In the genomic region with DNA sequence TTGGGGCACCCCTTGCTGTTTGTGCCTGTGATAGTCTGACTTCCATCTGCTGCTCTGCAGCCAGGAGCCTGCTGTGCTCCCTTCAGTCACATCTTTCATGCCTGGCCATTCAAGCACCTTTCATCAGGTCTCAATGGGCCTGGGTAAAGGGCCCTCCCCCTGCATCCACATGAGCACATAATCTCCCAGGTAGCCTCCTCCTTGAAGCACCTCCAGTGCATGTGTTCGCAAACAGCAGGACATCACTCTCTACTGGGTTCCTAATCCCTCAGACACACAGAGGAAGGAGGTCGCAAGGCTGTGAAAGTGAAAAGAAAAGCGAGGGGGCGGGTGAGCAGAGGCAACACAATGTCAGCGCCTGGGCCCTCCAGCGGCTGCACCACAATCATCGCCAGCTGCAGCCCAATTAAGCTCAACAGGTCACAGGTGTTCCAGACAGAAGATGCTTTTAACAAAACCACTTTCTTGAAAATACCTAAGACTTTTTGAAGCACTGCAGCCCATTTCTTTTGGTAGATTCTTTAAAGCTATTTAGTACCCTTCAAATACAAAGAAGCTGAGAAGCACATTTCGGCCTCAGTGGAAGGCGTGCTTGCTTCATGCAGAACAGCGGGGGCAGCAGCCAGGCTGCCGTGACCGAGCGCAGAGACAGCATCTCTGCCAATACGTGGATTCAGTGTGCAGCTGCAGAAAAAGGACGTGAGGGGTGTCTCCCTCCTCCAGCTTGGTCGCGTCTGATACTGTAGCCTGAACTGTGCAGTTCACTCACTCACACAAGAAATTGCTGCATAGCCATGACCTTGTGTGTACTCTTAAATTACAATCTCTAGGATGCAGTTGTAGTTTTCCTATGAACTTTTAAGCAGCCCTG, we compare ENCODE assay signal across 10 cellular contexts.
DNase-seq lines count a peak whose midpoint lies in the region; ATAC-seq and TF ChIP-seq lines count a peak whose summit lies in the region.
"Had no signal": no experiment of that assay in that cellular context is flagged by ENCODE, and none has a peak within 500 bp of the region (broad histone marks: within the 10 kb centered on the region; RNA-seq: fewer than 3 reads in every experiment).

No MANE protein-coding gene starts in this region.

- no peaks in the 10 kb centered on the region for H3K79me2 ChIP-seq in mammary epithelial cell (ENCODE audit: insufficient read depth, low read length)

- in situ Hi-C loops in mammary epithelial cell (cut with MboI; ENCODE audit: low sequenced_read_pairs in 2 of 2): no loop called here

- TF ChIP-seq CTCF in GM12865 (IDR thresholded peaks at IDR 0.05; ENCODE audit: insufficient read depth, low read depth, low read length, missing control alignments) (no peak), mammary epithelial cell (conservative IDR thresholded peaks at IDR 0.05 in 1 of 2, IDR thresholded peaks at IDR 0.05 in 1 of 2; ENCODE audit: extremely low read depth in 1 of 2, insufficient read depth in 1 of 2, low read depth in 1 of 2, low read length in 2 of 2) (no peak)

- 84% methylated on average over 16 of the region's 17 CpGs for WGBS in mammary epithelial cell (ENCODE audit: low coverage, missing lambda C conversion rate)

- intact Hi-C loops in mammary epithelial cell (cut with micrococcal nuclease): no loop called here

- CTCF ChIA-PET in mammary epithelial cell (lab: Charles Lee; ENCODE audit: low non-redundant PET): no interaction called here

- no peaks in the 10 kb centered on the region for H3K36me3 ChIP-seq in mammary epithelial cell (ENCODE audit: insufficient read depth, low read length)

- H4K20me1 ChIP-seq in mammary epithelial cell (ENCODE audit: insufficient read depth, low read length): no peaks in the 10 kb centered on the region

- ATAC-seq in GM21825 (IDR thresholded peaks at IDR 0.05; ENCODE audit: unreplicated experiment): peak; percentile 80
- ATAC-seq in HG03469 (IDR thresholded peaks at IDR 0.05; ENCODE audit: unreplicated experiment): no peak

- H3K9me3 ChIP-seq in mammary epithelial cell (replicated peaks; ENCODE audit: insufficient read depth, low read length): no peaks in the 10 kb centered on the region

- no peak overlapping the region for H3K27ac ChIP-seq in mammary epithelial cell (ENCODE audit: insufficient read depth, low read depth, low read length)

- no peaks in the 10 kb centered on the region for H3K4me1 ChIP-seq in mammary epithelial cell (ENCODE audit: insufficient read depth, low read length)

- H2AFZ ChIP-seq in mammary epithelial cell (ENCODE audit: low read depth, low read length): no peak overlapping the region

- DNase-seq in GM12865 (ENCODE audit: low read depth): peak; percentile 34
- peak; percentile 73 for DNase-seq in NCI-H2227 treated with DMSO at 0.1 percent for 48 hours (lab: John Stamatoyannopoulos, UW)
- peak; percentile 81 for DNase-seq in iPS DF 4.7 (ENCODE audit: extremely low read depth, low spot score)
- no peak for DNase-seq in NK-92 treated with Interleukin-12 subunit alpha and Interleukin-12 subunit beta, amount 100 ng/mL, for 24 hours (lab: John Stamatoyannopoulos, UW)
- DNase-seq in mammary epithelial cell: no peak
- no peak for DNase-seq in AG08395 (ENCODE audit: low spot score)
- DNase-seq: activated CD4-positive, CD25-positive, alpha-beta regulatory T cell; naive thymus-derived CD8-positive, alpha-beta T cell had no signal

- H3K4me3 ChIP-seq in GM12865 (ENCODE audit: low read depth, low read length) (no peak overlapping the region), mammary epithelial cell (replicated peaks in 1 of 3; ENCODE audit: insufficient read depth in 1 of 3, low read depth in 2 of 3, low read length in 3 of 3) (no peak overlapping the region)

- H3K4me2 ChIP-seq in mammary epithelial cell (ENCODE audit: insufficient read depth, low read depth, low read length): no peak overlapping the region

- no peaks in the 10 kb centered on the region for H3K27me3 ChIP-seq in mammary epithelial cell (ENCODE audit: insufficient read depth, low read length)

- H3K9ac ChIP-seq in mammary epithelial cell (ENCODE audit: insufficient read depth, low read length): no peak overlapping the region

- dilution Hi-C loops in mammary epithelial cell (cut with HindIII; ENCODE audit: low sequenced_read_pairs): no loop called here

- BruUV-seq in mammary epithelial cell (replicated peaks; lab: Mats Ljungman, UMichigan): no TSS peak

Comparison
In these comparisons a context has a peak if more than half of its experiments do, and no peak if none do; other contexts are left out.
1. DNase-seq: peak in GM12865 (single experiment), NCI-H2227 treated with DMSO at 0.1 percent for 48 hours (single experiment) and iPS DF 4.7 (single experiment); none in NK-92 treated with Interleukin-12 subunit alpha and Interleukin-12 subunit beta, amount 100 ng/mL, for 24 hours (single experiment), mammary epithelial cell (single experiment) and AG08395 (single experiment).